In genomic region chr9:81540142-81540701, GRCh38 we compare ENCODE assay signal across 23 cellular contexts.
"Had no signal": no experiment of that assay in that cellular context is flagged by ENCODE, and none has a peak within 500 bp of the region (broad histone marks: within the 10 kb centered on the region; RNA-seq: fewer than 3 reads in every experiment).

No MANE protein-coding gene starts in this region.

- H3K4me1 ChIP-seq: heart left ventricle, prostate gland, right atrium auricular region, spleen, uterus had no signal

- DNase-seq: activated B cell treated with CpG ODN at 0.5 μM for 24 hours; activated CD4-positive, alpha-beta T cell treated with anti-CD3 and anti-CD28 coated beads, Interleukin-2, amount 50 U/mL, for 1 hour; activated CD8-positive, alpha-beta T cell treated with anti-CD3 and anti-CD28 coated beads for 36 hours; activated gamma-delta T cell treated with Interleukin-2 at 50 U/mL for 16 hours; activated naive CD4-positive, alpha-beta T cell treated with anti-CD3 and anti-CD28 coated beads, Interleukin-2, amount 50 U/mL, for 16 hours; activated T-cell treated with anti-CD3 and anti-CD28 coated beads, Interleukin-2, amount 50 U/mL, for 4 hours; amniotic stem cell; brain microvascular endothelial cell; cortex of kidney; heart left ventricle; hypothalamus; midbrain; naive thymus-derived CD8-positive, alpha-beta T cell; ovary; spleen; T-helper 2 cell; uterus had no signal

- H3K36me3 ChIP-seq: brain microvascular endothelial cell, heart left ventricle, ovary, prostate gland, right atrium auricular region, spleen, thoracic aorta, uterus had no signal

- H3K27me3 ChIP-seq: brain microvascular endothelial cell, heart left ventricle, ovary, right atrium auricular region, spleen, uterus had no signal

- ATAC-seq: activated CD8-positive, alpha-beta T cell treated with anti-CD3 and anti-CD28 coated beads for 36 hours; activated T-cell treated with anti-CD3 and anti-CD28 coated beads, Interleukin-2, amount 50 U/mL, for 4 hours; activated T-helper 17 cell treated with anti-CD3 and anti-CD28 coated beads, Interleukin-2, amount 50 U/mL, for 72 hours; heart left ventricle; naive thymus-derived CD8-positive, alpha-beta T cell had no signal

- H3K9me3 ChIP-seq: heart left ventricle, ovary, prostate gland, right atrium auricular region, spleen, thoracic aorta, uterus had no signal

- FAIRE-seq: astrocyte, endothelial cell of umbilical vein had no signal

- H3K4me3 ChIP-seq: heart left ventricle, ovary, prostate gland, right atrium auricular region, spleen, thoracic aorta, uterus had no signal

- H3K27ac ChIP-seq: brain microvascular endothelial cell, heart left ventricle, ovary, prostate gland, right atrium auricular region, spleen, thoracic aorta, uterus had no signal
